Comparison of ENCODE assay signal across 9 cellular contexts in genomic region chr1:13970631-13971247, GRCh38.
"Had no signal": no experiment of that assay in that cellular context is flagged by ENCODE, and none has a peak within 500 bp of the region (broad histone marks: within the 10 kb centered on the region; RNA-seq: fewer than 3 reads in every experiment).

No MANE protein-coding gene starts in this region.

- H2AFZ ChIP-seq: GM23248 had no signal

- H3K4me3 Mint-ChIP-seq: H9, HFFc6, IgD-negative memory B cell had no signal

- H3K9ac ChIP-seq: GM23248 had no signal

- FAIRE-seq: H1, H54 had no signal

- H3K36me3 Mint-ChIP-seq: IgD-negative memory B cell had no signal

- H3K27ac ChIP-seq: GM23248, HL-60 had no signal

- H3K27ac Mint-ChIP-seq: H9, HFFc6, IgD-negative memory B cell had no signal

- H3K4me1 Mint-ChIP-seq: IgD-negative memory B cell had no signal

- DNase-seq: GM23248, H9, HCEC 1CT, HFFc6, KG1 had no signal

- H3K4me3 ChIP-seq: GM23248 had no signal
